8 cellular contexts compared by ENCODE assay signal in the genomic region with DNA sequence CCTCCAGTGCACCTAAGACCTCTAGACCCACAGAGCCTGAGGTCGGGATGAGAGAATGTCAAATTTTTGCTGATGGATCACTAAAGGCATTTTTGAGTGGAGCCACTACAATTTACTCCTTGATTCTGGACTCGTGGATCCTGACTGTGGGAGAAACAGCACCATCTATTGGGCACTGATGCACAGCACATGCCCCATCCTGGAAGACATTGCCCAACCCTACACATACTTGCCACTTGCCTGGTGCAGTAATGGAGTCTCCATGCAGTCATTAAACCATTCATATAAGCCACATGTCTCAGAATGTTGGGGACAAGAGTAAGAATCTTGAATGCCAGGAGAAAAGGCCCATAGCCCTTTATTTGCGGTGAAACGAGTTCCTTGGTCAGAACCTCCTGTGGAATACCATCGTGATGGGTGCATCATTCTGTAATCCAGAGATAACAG.
DNase-seq lines count a peak whose midpoint lies in the region; ATAC-seq lines count a peak whose summit lies in the region.

No MANE protein-coding gene starts in this region.

- intact Hi-C loops in activated naive CD4-positive, alpha-beta T cell treated with anti-CD3 and anti-CD28 coated beads for 36 hours (cut with micrococcal nuclease) = no loop called here

- CTCF ChIA-PET in activated naive CD4-positive, alpha-beta T cell treated with anti-CD3 and anti-CD28 coated beads for 36 hours (lab: Charles Lee) = interaction anchor here (0.7 to 1.6 kb wide), 3 partner anchors 22 to 45 kb away, joined by 3 read pairs; no protein-coding TSS in a partner anchor

- peak; percentile 58 for DNase-seq in activated naive CD4-positive, alpha-beta T cell treated with anti-CD3 and anti-CD28 coated beads for 36 hours
- DNase-seq in activated naive CD4-positive, alpha-beta T cell treated with anti-CD3 and anti-CD28 coated beads, Interleukin-2, amount 50 U/mL, for 16 hours = no peak
- DNase-seq in NAMALWA (ENCODE audit: low spot score) (peak; percentile 61), globus pallidus (ENCODE audit: low spot score) (peak; percentile 30), pons (ENCODE audit: low spot score) (peak; percentile 61), GF-D8 (lab: John Stamatoyannopoulos, UW) (no peak)
- DNase-seq in activated T-cell treated with anti-CD3 and anti-CD28 coated beads, Interleukin-2, amount 50 U/mL, for 24 hours = peak; percentile 57

- H3K4me1 Mint-ChIP-seq in activated naive CD4-positive, alpha-beta T cell treated with anti-CD3 and anti-CD28 coated beads for 36 hours (ENCODE audit: low read depth) = peaks cover 4% of the 10 kb centered on the region
- H3K4me1 Mint-ChIP-seq in activated T-cell treated with anti-CD3 and anti-CD28 coated beads, Interleukin-2, amount 50 U/mL, for 24 hours (ENCODE audit: low read depth) = peaks cover 5% of the 10 kb centered on the region

- no peak overlapping the region for H3K27ac Mint-ChIP-seq in activated naive CD4-positive, alpha-beta T cell treated with anti-CD3 and anti-CD28 coated beads for 36 hours
- no peak overlapping the region for H3K27ac Mint-ChIP-seq in activated T-cell treated with anti-CD3 and anti-CD28 coated beads, Interleukin-2, amount 50 U/mL, for 24 hours

- H3K4me3 Mint-ChIP-seq in activated naive CD4-positive, alpha-beta T cell treated with anti-CD3 and anti-CD28 coated beads for 36 hours = no peak overlapping the region
- H3K4me3 Mint-ChIP-seq in activated T-cell treated with anti-CD3 and anti-CD28 coated beads, Interleukin-2, amount 50 U/mL, for 24 hours = no peak overlapping the region

- H3K27me3 Mint-ChIP-seq in activated naive CD4-positive, alpha-beta T cell treated with anti-CD3 and anti-CD28 coated beads for 36 hours (ENCODE audit: low read depth) = peaks cover 2% of the 10 kb centered on the region
- peaks cover 3% of the 10 kb centered on the region for H3K27me3 Mint-ChIP-seq in activated T-cell treated with anti-CD3 and anti-CD28 coated beads, Interleukin-2, amount 50 U/mL, for 24 hours

- H3K9me3 Mint-ChIP-seq in activated naive CD4-positive, alpha-beta T cell treated with anti-CD3 and anti-CD28 coated beads for 36 hours = no peaks in the 10 kb centered on the region
- H3K9me3 Mint-ChIP-seq in activated T-cell treated with anti-CD3 and anti-CD28 coated beads, Interleukin-2, amount 50 U/mL, for 24 hours = no peaks in the 10 kb centered on the region

- ATAC-seq in HG03280 (IDR thresholded peaks at IDR 0.05; ENCODE audit: unreplicated experiment) = no peak

- no peaks in the 10 kb centered on the region for H3K36me3 Mint-ChIP-seq in activated naive CD4-positive, alpha-beta T cell treated with anti-CD3 and anti-CD28 coated beads for 36 hours (ENCODE audit: low read depth)
- no peaks in the 10 kb centered on the region for H3K36me3 Mint-ChIP-seq in activated T-cell treated with anti-CD3 and anti-CD28 coated beads, Interleukin-2, amount 50 U/mL, for 24 hours (ENCODE audit: low read depth)

Comparison
In these comparisons a context has a peak if more than half of its experiments do, and no peak if none do; other contexts are left out.
1. DNase-seq: peak in activated naive CD4-positive, alpha-beta T cell treated with anti-CD3 and anti-CD28 coated beads for 36 hours (single experiment), NAMALWA (single experiment), activated T-cell treated with anti-CD3 and anti-CD28 coated beads, Interleukin-2, amount 50 U/mL, for 24 hours (single experiment), globus pallidus (single experiment) and pons (single experiment); none in activated naive CD4-positive, alpha-beta T cell treated with anti-CD3 and anti-CD28 coated beads, Interleukin-2, amount 50 U/mL, for 16 hours (single experiment) and GF-D8 (single experiment).